ENCODE assay signal across 10 cellular contexts in genomic region chr11:46388619-46389449, GRCh38. TPM values are rescaled to one million over a fixed set of nuclear protein-coding genes. Genes with fewer than 3 reads are reported as not detected.
DNase-seq lines count a peak whose midpoint lies in the region; ATAC-seq, FAIRE-seq and TF ChIP-seq lines count a peak whose summit lies in the region.
"Had no signal": no experiment of that assay in that cellular context is flagged by ENCODE, and none has a peak within 500 bp of the region (broad histone marks: within the 10 kb centered on the region; RNA-seq: fewer than 3 reads in every experiment).

No MANE protein-coding gene starts in this region.

- H3K4me3 ChIP-seq in HepG2 (replicated peaks in 1 of 3; ENCODE audit: insufficient read depth in 1 of 3, low read depth in 2 of 3, low read length in 3 of 3), result peak overlapping the region; percentile 31 to 82 (median 61); a peak in 5 of 6 replicates
- peak overlapping the region in 1 of 3 donors; percentile 42 for H3K4me3 ChIP-seq in right lobe of liver
- H3K4me3 ChIP-seq in hepatocyte, result no peak overlapping the region
- peak overlapping the region; percentile 53 for H3K4me3 ChIP-seq in suprapubic skin

- CTCF ChIA-PET in HepG2 (lab: Yijun Ruan, JAX; ENCODE audit: low intra/inter-chr PET ratio, low total read pairs), result interaction anchor here (1.1 to 2.4 kb wide), 2 partner anchors 141 to 149 kb away, joined by 3 to 9 read pairs; no protein-coding TSS in a partner anchor

- H2AFZ ChIP-seq in HepG2 (ENCODE audit: low read length) (no peak overlapping the region), hepatocyte (no peak overlapping the region)

- H3K4me2 ChIP-seq in HepG2 (ENCODE audit: low read depth, low read length) (peak overlapping the region; percentile 97), hepatocyte (peak overlapping the region; percentile 100)

- no peaks in the 10 kb centered on the region for H3K9me3 ChIP-seq in HepG2 (ENCODE audit: low read length)
- H3K9me3 ChIP-seq in right lobe of liver, result no peaks in the 10 kb centered on the region
- no peaks in the 10 kb centered on the region for H3K9me3 ChIP-seq in hepatocyte (ENCODE audit: low read depth)
- H3K9me3 ChIP-seq in suprapubic skin, result no peaks in the 10 kb centered on the region

- H3K36me3 ChIP-seq in HepG2 (replicated peaks in 1 of 2; ENCODE audit: control insufficient read depth in 1 of 2, insufficient read depth in 2 of 2, low read length in 2 of 2) (no peaks in the 10 kb centered on the region), right lobe of liver (no peaks in the 10 kb centered on the region), hepatocyte (replicated peaks; ENCODE audit: insufficient read depth, low read depth) (no peaks in the 10 kb centered on the region), suprapubic skin (no peaks in the 10 kb centered on the region)

- H3K4me1 Mint-ChIP-seq in stimulated activated naive B cell treated with anti-CD40 and anti-IgM and Interleukin-4, amounts not matched to agents 10 μg/mL and 1 μg/mL and 100 μg/mL, for 72 hours, result peaks cover 22 to 32% of the 10 kb centered on the region in 2 donors

- TF ChIP-seq CTCF in HepG2 (CRISPR knock-in tag; IDR thresholded peaks at IDR 0.05), result no peak
- TF ChIP-seq CTCF in right lobe of liver (IDR thresholded peaks at IDR 0.05), result no peak
- no peak for TF ChIP-seq CTCF in hepatocyte (IDR thresholded peaks at IDR 0.05; ENCODE audit: poor library complexity)
- TF ChIP-seq CTCF in suprapubic skin (IDR thresholded peaks at IDR 0.05), result no peak

- no peaks in the 10 kb centered on the region for H3K9me3 Mint-ChIP-seq in stimulated activated naive B cell treated with anti-CD40 and anti-IgM and Interleukin-4, amounts not matched to agents 10 μg/mL and 1 μg/mL and 100 μg/mL, for 72 hours
- H3K9me3 Mint-ChIP-seq: CD8-positive, alpha-beta T cell had no signal

- peaks cover 0 to 6% of the 10 kb centered on the region in 2 donors for H3K36me3 Mint-ChIP-seq in stimulated activated naive B cell treated with anti-CD40 and anti-IgM and Interleukin-4, amounts not matched to agents 10 μg/mL and 1 μg/mL and 100 μg/mL, for 72 hours
- H3K36me3 Mint-ChIP-seq: CD8-positive, alpha-beta T cell had no signal

- intact Hi-C loops in HepG2 (cut with micrococcal nuclease; ENCODE audit: unreplicated experiment), result loop anchor here (2.0 kb wide), 1 partner anchor 148 kb away; no protein-coding TSS in a partner anchor
- intact Hi-C loops in right lobe of liver (cut with DNase I), result loop anchor here (10.0 kb wide), 1 partner anchor 146 kb away; no protein-coding TSS in a partner anchor

- WGBS in HepG2 (ENCODE audit: low lambda C conversion rate), result 7% methylated on average over 9 of the region's 21 CpGs
- WGBS in right lobe of liver (ENCODE audit: insufficient coverage, low coverage, low lambda C conversion rate, missing lambda C conversion rate), result 8% methylated on average over 6 of the region's 21 CpGs
- WGBS in hepatocyte (ENCODE audit: low lambda C conversion rate, missing lambda C conversion rate), result 6% methylated on average over 21 of the region's 21 CpGs
- 16% methylated on average over 13 of the region's 21 CpGs for WGBS in suprapubic skin

- no TSS peak for BruUV-seq in HepG2 (replicated peaks; lab: Mats Ljungman, UMichigan)

- ATAC-seq in HepG2 (no peak; the same call in 2 of the 3 replicates), right lobe of liver (no peak), SK-N-SH treated with all-trans-retinoic acid at 6 μM for 48 hours (peak; percentile 15)
- no peak for ATAC-seq in stimulated activated naive B cell treated with anti-CD40 and anti-IgM and Interleukin-4, amounts not matched to agents 10 μg/mL and 1 μg/mL and 100 μg/mL, for 72 hours (replicated peaks)

- H3K27ac ChIP-seq in HepG2 (ENCODE audit: extremely low read length, insufficient read depth, low read length), result no peak overlapping the region
- no peak overlapping the region for H3K27ac ChIP-seq in right lobe of liver
- no peak overlapping the region for H3K27ac ChIP-seq in hepatocyte
- H3K27ac ChIP-seq in suprapubic skin, result no peak overlapping the region

- TF ChIP-seq RAD21 in HepG2 (CRISPR knock-in tag; IDR thresholded peaks at IDR 0.05), result no peak

- no peak for DNase-seq in HepG2 (ENCODE audit: low spot score)
- no peak for DNase-seq in right lobe of liver
- DNase-seq in hepatocyte (ENCODE audit: low spot score), result no peak
- DNase-seq in suprapubic skin (ENCODE audit: low spot score in 2 of 2), result no peak
- no peak for DNase-seq in HK-2 (ENCODE audit: unreplicated experiment)
- DNase-seq in stimulated activated naive B cell treated with anti-CD40 and anti-IgM and Interleukin-4, amounts not matched to agents 10 μg/mL and 1 μg/mL and 100 μg/mL, for 72 hours, result no peak
- DNase-seq in NCI-H748 treated with DMSO at 0.1 percent for 48 hours (lab: John Stamatoyannopoulos, UW), result no peak

- no peak overlapping the region for H3K27ac Mint-ChIP-seq in stimulated activated naive B cell treated with anti-CD40 and anti-IgM and Interleukin-4, amounts not matched to agents 10 μg/mL and 1 μg/mL and 100 μg/mL, for 72 hours
- H3K27ac Mint-ChIP-seq: CD8-positive, alpha-beta T cell had no signal

- FAIRE-seq in HepG2 (lab: Jason Lieb, UNC), result no peak
- FAIRE-seq: endometrium had no signal

- no peaks in the 10 kb centered on the region for H3K79me2 ChIP-seq in HepG2 (ENCODE audit: insufficient read depth, low read length)
- H3K79me2 ChIP-seq in hepatocyte, result no peaks in the 10 kb centered on the region

- TF ChIP-seq POLR2A in HepG2 (IDR thresholded peaks at IDR 0.05; ENCODE audit: insufficient read depth in 1 of 2, low read depth in 2 of 2, low read length in 2 of 2) (no peak), right lobe of liver (IDR thresholded peaks at IDR 0.05) (no peak), suprapubic skin (IDR thresholded peaks at IDR 0.05) (no peak)

- H3K27me3 ChIP-seq in HepG2 (ENCODE audit: control insufficient read depth in 1 of 2, insufficient read depth in 2 of 2, low read length in 2 of 2) (peaks cover 13 to 36% of the 10 kb centered on the region in 2 experiments), right lobe of liver (peaks cover 7 to 15% of the 10 kb centered on the region in 2 donors), hepatocyte (peaks cover 43% of the 10 kb centered on the region), suprapubic skin (peaks cover 60% of the 10 kb centered on the region)

- H3K27me3 Mint-ChIP-seq in stimulated activated naive B cell treated with anti-CD40 and anti-IgM and Interleukin-4, amounts not matched to agents 10 μg/mL and 1 μg/mL and 100 μg/mL, for 72 hours, result peaks cover 76 to 86% of the 10 kb centered on the region in 2 donors

- H3K9me2 ChIP-seq in hepatocyte (replicated peaks; ENCODE audit: insufficient read depth), result no peaks in the 10 kb centered on the region

- H3K4me3 Mint-ChIP-seq in stimulated activated naive B cell treated with anti-CD40 and anti-IgM and Interleukin-4, amounts not matched to agents 10 μg/mL and 1 μg/mL and 100 μg/mL, for 72 hours, result peak overlapping the region in 1 of 2 donors; percentile 83

- in situ Hi-C loops in HepG2 (cut with HindIII; ENCODE audit: extremely low pct_ligation_motif_present, low pct_unique_long_range_greater_than_20kb), result loop anchor here (5.0 kb wide), 1 partner anchor 143 kb away; no protein-coding TSS in a partner anchor

- 0 out of 2 replicates have a peak overlapping the region, but pooled peaks have one; percentile 33 for H3K9ac ChIP-seq in HepG2 (ENCODE audit: insufficient read depth, low read depth, low read length)

- TF ChIP-seq EP300 in HepG2 (IDR thresholded peaks at IDR 0.05; ENCODE audit: low read depth in 2 of 2, low read length in 2 of 2) (no peak), HepG2 (CRISPR knock-in tag; IDR thresholded peaks at IDR 0.05; ENCODE audit: borderline replicate concordance) (no peak), suprapubic skin (IDR thresholded peaks at IDR 0.05) (no peak)

- H3K4me1 ChIP-seq in HepG2 (ENCODE audit: insufficient read depth, low read length) (peaks cover 57% of the 10 kb centered on the region), right lobe of liver (peaks cover 0 to 35% (median 3%) of the 10 kb centered on the region in 4 donors), hepatocyte (ENCODE audit: insufficient read depth) (peaks cover 23% of the 10 kb centered on the region), suprapubic skin (peaks cover 46% of the 10 kb centered on the region)

- H4K20me1 ChIP-seq in HepG2 (ENCODE audit: insufficient read depth, low read length) (peaks cover 15% of the 10 kb centered on the region), hepatocyte (ENCODE audit: insufficient read depth, poor library complexity, severe bottlenecking) (no peaks in the 10 kb centered on the region)

- POLR2A ChIA-PET in HepG2 (lab: Yijun Ruan, JAX), result interaction anchor here (0.9 to 1.0 kb wide), 2 partner anchors 9 to 165 kb away, joined by 3 read pairs; no protein-coding TSS in a partner anchor

RNA-seq across cellular contexts. Expression of gene CHRM4, which starts 2.7 kb away (rescaled TPM):
- 0.13 TPM in 1 of 2 replicates, not detected in the other for total RNA-seq in HepG2 (2016; rRNA removed; fragmentation: Illumina TruSeq; extraction: Trizol)
- total RNA-seq in HepG2 (2016; cell fraction: cytosol; rRNA removed; fragmentation: Illumina TruSeq; extraction: Trizol; ENCODE audit: low read depth), result not detected in 2 replicates
- total RNA-seq in HepG2 (2016; cell fraction: insoluble cytoplasmic fraction; rRNA removed; fragmentation: Illumina TruSeq; extraction: Trizol), result 0.11 TPM in 1 of 2 replicates, not detected in the other
- total RNA-seq in HepG2 (2016; cell fraction: membrane; rRNA removed; fragmentation: Illumina TruSeq; extraction: Trizol), result 0.15 TPM in 1 of 2 replicates, not detected in the other
- 0.25 TPM in 1 of 2 replicates, not detected in the other for total RNA-seq in HepG2 (2016; cell fraction: nucleus; rRNA removed; fragmentation: Illumina TruSeq; extraction: Trizol)
- 0.21 and 0.22 TPM in 2 replicates for polyA plus RNA-seq in HepG2 (2011; rRNA removed)
- 0.12 and 0.19 TPM in 2 replicates for polyA plus RNA-seq in HepG2 (2011; cell fraction: cytosol; rRNA removed)
- 0.43 and 0.85 TPM in 2 replicates for polyA plus RNA-seq in HepG2 (2011; cell fraction: nucleus; rRNA removed)
- polyA plus RNA-seq in HepG2 (2012), result 0.27 TPM in 1 of 2 replicates, not detected in the other
- polyA plus RNA-seq in HepG2 (2016; cell fraction: cytosol; fragmentation: Illumina TruSeq; extraction: Trizol; ENCODE audit: low read depth), result 0.08 TPM in 1 of 2 replicates, not detected in the other
- polyA plus RNA-seq in HepG2 (2016; cell fraction: insoluble cytoplasmic fraction; fragmentation: Illumina TruSeq; extraction: Trizol; ENCODE audit: low read depth), result 0.15 TPM in 1 of 2 replicates, not detected in the other
- 0.21 TPM in 1 of 2 replicates, not detected in the other for polyA plus RNA-seq in HepG2 (2016; cell fraction: membrane; fragmentation: Illumina TruSeq; extraction: Trizol; ENCODE audit: low read depth)
- polyA plus RNA-seq in HepG2 (2016; cell fraction: nucleus; fragmentation: Illumina TruSeq; extraction: Trizol; ENCODE audit: insufficient read depth, low read depth), result 0.41 TPM in 1 of 2 replicates, not detected in the other
- polyA minus RNA-seq in HepG2 (2011; rRNA and poly(A)+ RNA removed; ENCODE audit: low replicate concordance), result 0.58 and 0.90 TPM in 2 replicates
- polyA minus RNA-seq in HepG2 (2011; cell fraction: cytosol; rRNA and poly(A)+ RNA removed), result not detected in 2 replicates
- 0.50 and 0.52 TPM in 2 replicates for polyA minus RNA-seq in HepG2 (2011; cell fraction: nucleus; rRNA and poly(A)+ RNA removed)
- total RNA-seq in right lobe of liver, result not detected
- 0.30 and 0.84 TPM in 2 replicates for total RNA-seq in hepatocyte
- 0.30 TPM in 1 of 2 replicates, not detected in the other for polyA plus RNA-seq in hepatocyte
- total RNA-seq in suprapubic skin, result 1 to 10 TPM in 3 of 4 donors, under 1 TPM in 1; 0.80 to 3.0 (median 2.6) TPM

RNA-seq across cellular contexts. Expression of gene MDK, which starts 7.4 kb away (rescaled TPM):
- total RNA-seq in HepG2 (2016; rRNA removed; fragmentation: Illumina TruSeq; extraction: Trizol) (149 and 312 TPM in 2 replicates), right lobe of liver (1 to 10 TPM in 5 of 6 experiments, under 1 TPM in 1; 0.35 to 6.4 (median 4.2) TPM), hepatocyte (515 and 562 TPM in 2 replicates), suprapubic skin (10 to 100 TPM in 3 of 4 donors, 1 to 10 TPM in 1; 9.1 to 22.6 (median 13.9) TPM)
- 310 and 356 TPM in 2 replicates for total RNA-seq in HepG2 (2016; cell fraction: cytosol; rRNA removed; fragmentation: Illumina TruSeq; extraction: Trizol; ENCODE audit: low read depth)
- total RNA-seq in HepG2 (2016; cell fraction: insoluble cytoplasmic fraction; rRNA removed; fragmentation: Illumina TruSeq; extraction: Trizol), result 138 and 308 TPM in 2 replicates
- 284 and 347 TPM in 2 replicates for total RNA-seq in HepG2 (2016; cell fraction: membrane; rRNA removed; fragmentation: Illumina TruSeq; extraction: Trizol)
- 197 and 254 TPM in 2 replicates for total RNA-seq in HepG2 (2016; cell fraction: nucleus; rRNA removed; fragmentation: Illumina TruSeq; extraction: Trizol)
- polyA plus RNA-seq in HepG2 (2011; rRNA removed) (355 and 407 TPM in 2 replicates), hepatocyte (1,225 and 1,549 TPM in 2 replicates)
- 510 and 850 TPM in 2 replicates for polyA plus RNA-seq in HepG2 (2011; cell fraction: cytosol; rRNA removed)
- 205 and 210 TPM in 2 replicates for polyA plus RNA-seq in HepG2 (2011; cell fraction: nucleus; rRNA removed)
- polyA plus RNA-seq in HepG2 (2012), result 127 and 170 TPM in 2 replicates
- 699 and 772 TPM in 2 replicates for polyA plus RNA-seq in HepG2 (2016; cell fraction: cytosol; fragmentation: Illumina TruSeq; extraction: Trizol; ENCODE audit: low read depth)
- polyA plus RNA-seq in HepG2 (2016; cell fraction: insoluble cytoplasmic fraction; fragmentation: Illumina TruSeq; extraction: Trizol; ENCODE audit: low read depth), result 298 and 351 TPM in 2 replicates
- polyA plus RNA-seq in HepG2 (2016; cell fraction: membrane; fragmentation: Illumina TruSeq; extraction: Trizol; ENCODE audit: low read depth), result 584 and 631 TPM in 2 replicates
- 829 and 892 TPM in 2 replicates for polyA plus RNA-seq in HepG2 (2016; cell fraction: nucleus; fragmentation: Illumina TruSeq; extraction: Trizol; ENCODE audit: insufficient read depth, low read depth)
- polyA minus RNA-seq in HepG2 (2011; rRNA and poly(A)+ RNA removed; ENCODE audit: low replicate concordance), result 1.3 and 126 TPM in 2 replicates
- 66.8 and 86.0 TPM in 2 replicates for polyA minus RNA-seq in HepG2 (2011; cell fraction: cytosol; rRNA and poly(A)+ RNA removed)
- polyA minus RNA-seq in HepG2 (2011; cell fraction: nucleus; rRNA and poly(A)+ RNA removed), result 18.5 and 19.3 TPM in 2 replicates

RNA-seq across cellular contexts. Expression of gene DGKZ, which starts 41.6 kb away (rescaled TPM):
- total RNA-seq in HepG2 (2016; rRNA removed; fragmentation: Illumina TruSeq; extraction: Trizol) (14.6 and 20.7 TPM in 2 replicates), right lobe of liver (10 to 100 TPM; 10.7 to 57.9 (median 16.0) TPM), hepatocyte (26.6 and 28.2 TPM in 2 replicates), suprapubic skin (10 to 100 TPM; 60.5 to 91.0 (median 73.4) TPM)
- total RNA-seq in HepG2 (2016; cell fraction: cytosol; rRNA removed; fragmentation: Illumina TruSeq; extraction: Trizol; ENCODE audit: low read depth), result 11.9 and 13.2 TPM in 2 replicates
- total RNA-seq in HepG2 (2016; cell fraction: insoluble cytoplasmic fraction; rRNA removed; fragmentation: Illumina TruSeq; extraction: Trizol), result 11.6 and 19.8 TPM in 2 replicates
- 26.9 and 29.6 TPM in 2 replicates for total RNA-seq in HepG2 (2016; cell fraction: membrane; rRNA removed; fragmentation: Illumina TruSeq; extraction: Trizol)
- 18.5 and 22.1 TPM in 2 replicates for total RNA-seq in HepG2 (2016; cell fraction: nucleus; rRNA removed; fragmentation: Illumina TruSeq; extraction: Trizol)
- polyA plus RNA-seq in HepG2 (2011; rRNA removed) (15.8 and 17.6 TPM in 2 replicates), hepatocyte (42.9 and 52.4 TPM in 2 replicates)
- 8.8 and 15.2 TPM in 2 replicates for polyA plus RNA-seq in HepG2 (2011; cell fraction: cytosol; rRNA removed)
- 108 and 162 TPM in 2 replicates for polyA plus RNA-seq in HepG2 (2011; cell fraction: nucleus; rRNA removed)
- 11.6 and 19.4 TPM in 2 replicates for polyA plus RNA-seq in HepG2 (2012)
- 18.6 and 18.8 TPM in 2 replicates for polyA plus RNA-seq in HepG2 (2016; cell fraction: cytosol; fragmentation: Illumina TruSeq; extraction: Trizol; ENCODE audit: low read depth)
- polyA plus RNA-seq in HepG2 (2016; cell fraction: insoluble cytoplasmic fraction; fragmentation: Illumina TruSeq; extraction: Trizol; ENCODE audit: low read depth), result 21.9 and 30.3 TPM in 2 replicates
- polyA plus RNA-seq in HepG2 (2016; cell fraction: membrane; fragmentation: Illumina TruSeq; extraction: Trizol; ENCODE audit: low read depth), result 44.5 and 49.9 TPM in 2 replicates
- polyA plus RNA-seq in HepG2 (2016; cell fraction: nucleus; fragmentation: Illumina TruSeq; extraction: Trizol; ENCODE audit: insufficient read depth, low read depth), result 65.9 and 71.9 TPM in 2 replicates
- 43.2 and 71.9 TPM in 2 replicates for polyA minus RNA-seq in HepG2 (2011; rRNA and poly(A)+ RNA removed; ENCODE audit: low replicate concordance)
- polyA minus RNA-seq in HepG2 (2011; cell fraction: cytosol; rRNA and poly(A)+ RNA removed), result 12.3 and 14.8 TPM in 2 replicates
- polyA minus RNA-seq in HepG2 (2011; cell fraction: nucleus; rRNA and poly(A)+ RNA removed), result 15.9 and 16.9 TPM in 2 replicates

Comparison
In these comparisons a context has a peak if more than half of its experiments do, and no peak if none do; other contexts are left out.
1. RNA of gene MDK, which starts 7.4 kb away (total RNA-seq): 515 to 562 TPM in hepatocyte and 138 to 356 TPM in HepG2; 9.1 to 22.6 TPM in suprapubic skin and 0.35 to 6.4 TPM in right lobe of liver; every median in the first group is over 4 times any median in the second.